ENCODE assay signal across 10 cellular contexts in genomic region chr11:3014314-3014938, GRCh38. TPM values are rescaled to one million over a fixed set of nuclear protein-coding genes. Genes with fewer than 3 reads are reported as not detected.
A peak's percentile ranks its signal among the peaks of the same experiment; 100 is the strongest.
DNase-seq lines count a peak whose midpoint lies in the region; ATAC-seq and TF ChIP-seq lines count a peak whose summit lies in the region.
"Had no signal": no experiment of that assay in that cellular context is flagged by ENCODE, and none has a peak within 500 bp of the region (broad histone marks: within the 10 kb centered on the region; RNA-seq: fewer than 3 reads in every experiment).

No MANE protein-coding gene starts in this region.

- no peak overlapping the region for H3K4me2 ChIP-seq in osteoblast (ENCODE audit: insufficient read depth, low read length)

- H2AFZ ChIP-seq in osteoblast (ENCODE audit: low read length): no peak overlapping the region

- peaks cover 6% of the 10 kb centered on the region for H3K4me1 ChIP-seq in osteoblast (ENCODE audit: insufficient read depth, low read length)
- H3K4me1 ChIP-seq: colonic mucosa had no signal

- H4K20me1 ChIP-seq in osteoblast (ENCODE audit: insufficient read depth, low read length): peaks cover 14% of the 10 kb centered on the region

- no peaks in the 10 kb centered on the region for H3K27me3 ChIP-seq in osteoblast (ENCODE audit: insufficient read depth, low read length)
- H3K27me3 ChIP-seq: colonic mucosa had no signal

- no peaks in the 10 kb centered on the region for H3K9me3 ChIP-seq in osteoblast (ENCODE audit: low read depth, low read length)
- H3K9me3 ChIP-seq: colonic mucosa had no signal

- H3K36me3 ChIP-seq in osteoblast (ENCODE audit: insufficient read depth, low read length): peaks cover 80% of the 10 kb centered on the region

- no peak overlapping the region for H3K4me3 ChIP-seq in osteoblast (ENCODE audit: insufficient read depth, low read length)
- H3K4me3 ChIP-seq: colonic mucosa had no signal

- DNase-seq in activated gamma-delta T cell treated with Interleukin-2 at 50 U/mL for 16 hours (peak; percentile 82), activated gamma-delta T cell (lab: John Stamatoyannopoulos, UW) (no peak), osteoblast (ENCODE audit: insufficient read length, low spot score, missing footprints) (peak; percentile 57), inferior parietal cortex (ENCODE audit: extremely low spot score) (no peak), cerebellar cortex (ENCODE audit: low spot score) (no peak)
- DNase-seq in activated naive CD4-positive, alpha-beta T cell treated with Interleukin-2 at 50 U/mL for 16 hours: peak; percentile 64
- DNase-seq: colonic mucosa, WERI-Rb-1 had no signal

- no peak overlapping the region for H3K27ac ChIP-seq in osteoblast (ENCODE audit: low read depth, low read length)
- H3K27ac ChIP-seq: colonic mucosa, WERI-Rb-1 had no signal

- H3K79me2 ChIP-seq in osteoblast (ENCODE audit: insufficient read depth, low read length): no peaks in the 10 kb centered on the region

- TF ChIP-seq CTCF in osteoblast (IDR thresholded peaks at IDR 0.05; ENCODE audit: extremely low read depth, low read depth, low read length): no peak

- ATAC-seq in GM21825 (IDR thresholded peaks at IDR 0.05; ENCODE audit: unreplicated experiment) (no peak), HG03025 (IDR thresholded peaks at IDR 0.05; ENCODE audit: low FRiP score, unreplicated experiment) (no peak)

RNA-seq across cellular contexts. Expression of gene NAP1L4, which starts 22.3 kb away (rescaled TPM):
- 72.0 and 87.8 TPM in 2 replicates for total RNA-seq in osteoblast

RNA-seq across cellular contexts. Expression of gene CARS1, which starts 42.8 kb away (rescaled TPM):
- 99.3 and 106 TPM in 2 replicates for total RNA-seq in osteoblast

Comparison
In these comparisons a context has a peak if more than half of its experiments do, and no peak if none do; other contexts are left out.
1. DNase-seq: peak in activated gamma-delta T cell treated with Interleukin-2 at 50 U/mL for 16 hours (single experiment), activated naive CD4-positive, alpha-beta T cell treated with Interleukin-2 at 50 U/mL for 16 hours (single experiment) and osteoblast (single experiment); none in activated gamma-delta T cell (single experiment), inferior parietal cortex (single experiment) and cerebellar cortex (single experiment).